Comparison of ENCODE assay signal across 18 cellular contexts in genomic region chr1:25559031-25559430, GRCh38. TPM values are rescaled to one million over a fixed set of nuclear protein-coding genes. Genes with fewer than 3 reads are reported as not detected.
A peak's percentile ranks its signal among the peaks of the same experiment; 100 is the strongest.
DNase-seq lines count a peak whose midpoint lies in the region; ATAC-seq, FAIRE-seq and TF ChIP-seq lines count a peak whose summit lies in the region.
"Had no signal": no experiment of that assay in that cellular context is flagged by ENCODE, and none has a peak within 500 bp of the region (broad histone marks: within the 10 kb centered on the region; RNA-seq: fewer than 3 reads in every experiment).

No MANE protein-coding gene starts in this region.

- no peak for TF ChIP-seq CTCF in coronary artery (IDR thresholded peaks at IDR 0.05)

- H3K36me3 Mint-ChIP-seq in activated naive CD4-positive, alpha-beta T cell treated with anti-CD3 and anti-CD28 coated beads, Interleukin-2, amount 50 U/mL, for 24 hours = peaks cover 3% of the 10 kb centered on the region
- H3K36me3 Mint-ChIP-seq in activated naive CD8-positive, alpha-beta T cell treated with anti-CD3 and anti-CD28 coated beads for 36 hours = peaks cover 14% of the 10 kb centered on the region
- H3K36me3 Mint-ChIP-seq in memory B cell = peaks cover 8% of the 10 kb centered on the region
- H3K36me3 Mint-ChIP-seq: natural killer cell treated with Interleukin-12 subunit alpha and Interleukin-12 subunit beta and Interleukin-15 and Interleukin-18, amount 100 ng/mL, for 72 hours had no signal

- ATAC-seq in memory B cell (ENCODE audit: low read depth) = no peak
- no peak for ATAC-seq in HG03097 (IDR thresholded peaks at IDR 0.05; ENCODE audit: low FRiP score, unreplicated experiment)
- ATAC-seq: HCT116; left lung; natural killer cell treated with Interleukin-12 subunit alpha and Interleukin-12 subunit beta and Interleukin-15 and Interleukin-18, amount 100 ng/mL, for 72 hours; stimulated activated naive B cell treated with anti-CD40 and anti-IgM and Interleukin-4, amounts not matched to agents 10 μg/mL and 1 μg/mL and 100 μg/mL, for 72 hours had no signal

- H3K27ac Mint-ChIP-seq in activated naive CD4-positive, alpha-beta T cell treated with anti-CD3 and anti-CD28 coated beads, Interleukin-2, amount 50 U/mL, for 24 hours = peak overlapping the region; percentile 83
- H3K27ac Mint-ChIP-seq in activated naive CD8-positive, alpha-beta T cell treated with anti-CD3 and anti-CD28 coated beads for 36 hours = peak overlapping the region; percentile 30
- peak overlapping the region; percentile 63 for H3K27ac Mint-ChIP-seq in memory B cell
- H3K27ac Mint-ChIP-seq: natural killer cell treated with Interleukin-12 subunit alpha and Interleukin-12 subunit beta and Interleukin-15 and Interleukin-18, amount 100 ng/mL, for 72 hours had no signal

- H3K27ac ChIP-seq in temporal lobe (ENCODE audit: low read depth, low read length) (peak overlapping the region; percentile 97), coronary artery (no peak overlapping the region)
- H3K27ac ChIP-seq: SJCRH30 had no signal

- H3K4me3 Mint-ChIP-seq in activated naive CD4-positive, alpha-beta T cell treated with anti-CD3 and anti-CD28 coated beads, Interleukin-2, amount 50 U/mL, for 24 hours = no peak overlapping the region
- no peak overlapping the region for H3K4me3 Mint-ChIP-seq in activated naive CD8-positive, alpha-beta T cell treated with anti-CD3 and anti-CD28 coated beads for 36 hours
- no peak overlapping the region for H3K4me3 Mint-ChIP-seq in memory B cell
- H3K4me3 Mint-ChIP-seq: natural killer cell treated with Interleukin-12 subunit alpha and Interleukin-12 subunit beta and Interleukin-15 and Interleukin-18, amount 100 ng/mL, for 72 hours; stimulated activated naive B cell treated with anti-CD40 and anti-IgM and Interleukin-4, amounts not matched to agents 10 μg/mL and 1 μg/mL and 100 μg/mL, for 72 hours had no signal

- peaks cover 93% of the 10 kb centered on the region for H3K4me1 Mint-ChIP-seq in activated naive CD4-positive, alpha-beta T cell treated with anti-CD3 and anti-CD28 coated beads, Interleukin-2, amount 50 U/mL, for 24 hours
- H3K4me1 Mint-ChIP-seq in activated naive CD8-positive, alpha-beta T cell treated with anti-CD3 and anti-CD28 coated beads for 36 hours = peaks cover 80% of the 10 kb centered on the region
- peaks cover 32% of the 10 kb centered on the region for H3K4me1 Mint-ChIP-seq in memory B cell

- H3K4me3 ChIP-seq in coronary artery = no peak overlapping the region
- H3K4me3 ChIP-seq: left lung, SJCRH30 had no signal

- DNase-seq in activated naive CD4-positive, alpha-beta T cell (lab: John Stamatoyannopoulos, UW) = no peak
- no peak for DNase-seq in activated naive CD8-positive, alpha-beta T cell treated with anti-CD3 and anti-CD28 coated beads for 36 hours
- no peak for DNase-seq in memory B cell (ENCODE audit: low spot score in 2 of 2)
- DNase-seq in coronary artery (ENCODE audit: low spot score) = no peak
- no peak for DNase-seq in frontal cortex (ENCODE audit: low spot score in 2 of 2)
- DNase-seq: activated CD4-positive, CD25-positive, alpha-beta regulatory T cell treated with anti-CD3 and anti-CD28 coated beads, Interleukin-2, amount 50 U/mL, for 72 hours; DND-41; left lung; NCI-H1092; NCI-H524 treated with DMSO at 0.1 percent for 48 hours; OCI-M1; SJCRH30; stimulated activated naive B cell treated with anti-CD40 and anti-IgM and Interleukin-4, amounts not matched to agents 10 μg/mL and 1 μg/mL and 100 μg/mL, for 72 hours had no signal

- FAIRE-seq in frontal cortex (lab: Jason Lieb, UNC) = no peak

- no peaks in the 10 kb centered on the region for H3K27me3 Mint-ChIP-seq in activated naive CD4-positive, alpha-beta T cell treated with anti-CD3 and anti-CD28 coated beads, Interleukin-2, amount 50 U/mL, for 24 hours
- H3K27me3 Mint-ChIP-seq in activated naive CD8-positive, alpha-beta T cell treated with anti-CD3 and anti-CD28 coated beads for 36 hours = no peaks in the 10 kb centered on the region
- no peaks in the 10 kb centered on the region for H3K27me3 Mint-ChIP-seq in memory B cell
- H3K27me3 Mint-ChIP-seq: natural killer cell treated with Interleukin-12 subunit alpha and Interleukin-12 subunit beta and Interleukin-15 and Interleukin-18, amount 100 ng/mL, for 72 hours; stimulated activated naive B cell treated with anti-CD40 and anti-IgM and Interleukin-4, amounts not matched to agents 10 μg/mL and 1 μg/mL and 100 μg/mL, for 72 hours had no signal

- H3K9me3 Mint-ChIP-seq in activated naive CD4-positive, alpha-beta T cell treated with anti-CD3 and anti-CD28 coated beads, Interleukin-2, amount 50 U/mL, for 24 hours = no peaks in the 10 kb centered on the region
- H3K9me3 Mint-ChIP-seq in activated naive CD8-positive, alpha-beta T cell treated with anti-CD3 and anti-CD28 coated beads for 36 hours = peaks cover 2% of the 10 kb centered on the region
- no peaks in the 10 kb centered on the region for H3K9me3 Mint-ChIP-seq in memory B cell
- H3K9me3 Mint-ChIP-seq: natural killer cell treated with Interleukin-12 subunit alpha and Interleukin-12 subunit beta and Interleukin-15 and Interleukin-18, amount 100 ng/mL, for 72 hours; stimulated activated naive B cell treated with anti-CD40 and anti-IgM and Interleukin-4, amounts not matched to agents 10 μg/mL and 1 μg/mL and 100 μg/mL, for 72 hours had no signal

RNA-seq across cellular contexts. Expression of gene LDLRAP1, which starts 15.6 kb away (rescaled TPM):
- total RNA-seq in activated naive CD8-positive, alpha-beta T cell treated with anti-CD3 and anti-CD28 coated beads for 36 hours = 10 to 100 TPM; 14.3 to 17.4 TPM
- 0.98 TPM for total RNA-seq in temporal lobe
- total RNA-seq in frontal cortex = 1.6 TPM

RNA-seq across cellular contexts. Expression of gene MAN1C1, which starts 57.6 kb away (rescaled TPM):
- total RNA-seq in activated naive CD8-positive, alpha-beta T cell treated with anti-CD3 and anti-CD28 coated beads for 36 hours = 1 to 10 TPM; 5.1 to 5.3 TPM
- total RNA-seq in temporal lobe (6.9 TPM), frontal cortex (5.3 TPM)

Comparison
In these comparisons a context has a peak if more than half of its experiments do, and no peak if none do; other contexts are left out.
1. H3K27ac Mint-ChIP-seq: peak in every context shown above with its lines; median percentile 83 in activated naive CD4-positive, alpha-beta T cell treated with anti-CD3 and anti-CD28 coated beads, Interleukin-2, amount 50 U/mL, for 24 hours; 63 in memory B cell; 30 in activated naive CD8-positive, alpha-beta T cell treated with anti-CD3 and anti-CD28 coated beads for 36 hours.